In genomic region chr7:82247814-82248433, GRCh38 we compare ENCODE assay signal across 9 cellular contexts.
DNase-seq lines count a peak whose midpoint lies in the region; ATAC-seq, FAIRE-seq and TF ChIP-seq lines count a peak whose summit lies in the region.
"Had no signal": no experiment of that assay in that cellular context is flagged by ENCODE, and none has a peak within 500 bp of the region (broad histone marks: within the 10 kb centered on the region; RNA-seq: fewer than 3 reads in every experiment).

No MANE protein-coding gene starts in this region.

- H2BK120ac ChIP-seq in trophoblast cell (ENCODE audit: insufficient read depth, low read length, poor library complexity), result no peak overlapping the region

- no peak overlapping the region for H3K4me3 ChIP-seq in adrenal gland
- no peak overlapping the region for H3K4me3 ChIP-seq in trophoblast cell (ENCODE audit: low read depth, low read length)

- 65 to 73% (median 70%) methylated on average over 3 of the region's 3 CpGs for WGBS in adrenal gland, 4 donors
- WGBS in trophoblast cell (ENCODE audit: extremely low coverage, insufficient coverage, insufficient read length), result no CpG with 5 or more reads among the region's 3 CpGs

- intact Hi-C loops in adrenal gland (cut with DNase I), result no loop called here

- H3K14ac ChIP-seq in trophoblast cell (ENCODE audit: low read length), result no peak overlapping the region

- DNase-seq in D721Med (ENCODE audit: insufficient read length, low spot score) (no peak), KBM-7 (peak; percentile 2), adrenal gland (no peak), lung microvascular endothelial cell (ENCODE audit: low read depth in 2 of 2) (peak; percentile 31 to 70), GM19238 (ENCODE audit: insufficient read length, low spot score) (no peak), trophoblast cell (no peak), ecto neural progenitor cell (ENCODE audit: low spot score) (no peak)
- DNase-seq: activated CD8-positive, alpha-beta memory T cell treated with anti-CD3 and anti-CD28 coated beads, Interleukin-2, amount 50 U/mL, for 48 hours had no signal

- H2BK5ac ChIP-seq in trophoblast cell (ENCODE audit: low read depth, low read length, poor library complexity), result no peak overlapping the region

- no peak overlapping the region for H3K18ac ChIP-seq in trophoblast cell (ENCODE audit: low read length)

- no peak overlapping the region for H4K91ac ChIP-seq in trophoblast cell (ENCODE audit: low read depth, low read length)

- H3K27ac ChIP-seq in adrenal gland, result no peak overlapping the region
- no peak overlapping the region for H3K27ac ChIP-seq in trophoblast cell (ENCODE audit: low read depth, low read length)

- no peak for FAIRE-seq in D721Med (lab: Jason Lieb, UNC)

- no peaks in the 10 kb centered on the region for H3K79me1 ChIP-seq in trophoblast cell (ENCODE audit: low read length)

- H4K12ac ChIP-seq in trophoblast cell (ENCODE audit: low read depth, low read length), result no peak overlapping the region

- H3K4me2 ChIP-seq in trophoblast cell (ENCODE audit: low read length), result no peak overlapping the region

- H2AK5ac ChIP-seq in trophoblast cell (ENCODE audit: low read length), result no peak overlapping the region

- H2AFZ ChIP-seq in trophoblast cell (ENCODE audit: insufficient read depth, low read length, poor library complexity), result no peak overlapping the region

- in situ Hi-C loops in KBM-7 (cut with MboI; ENCODE audit: low pct_unique_long_range_greater_than_20kb, low sequenced_read_pairs), result loop anchor here (25.0 kb wide), 1 partner anchor 489 kb away; no protein-coding TSS in a partner anchor

- no peak overlapping the region for H3K4ac ChIP-seq in trophoblast cell (ENCODE audit: low read depth, low read length)

- no peak for ATAC-seq in HG03108 (IDR thresholded peaks at IDR 0.05; ENCODE audit: unreplicated experiment)

- H3K4me1 ChIP-seq in adrenal gland (replicated peaks in 1 of 2) (peaks cover 0 to 5% of the 10 kb centered on the region in 2 donors), trophoblast cell (ENCODE audit: control insufficient read depth in 1 of 2, insufficient read depth in 2 of 2, low read length in 2 of 2) (no peaks in the 10 kb centered on the region)

- H3K79me2 ChIP-seq in trophoblast cell (ENCODE audit: control insufficient read depth, insufficient read depth, low read length, poor library complexity), result no peaks in the 10 kb centered on the region

- no peak overlapping the region for H3K9ac ChIP-seq in trophoblast cell (ENCODE audit: low read length)

- H3K9me3 ChIP-seq in adrenal gland (replicated peaks in 1 of 3) (no peaks in the 10 kb centered on the region), trophoblast cell (ENCODE audit: insufficient read depth, low read depth, low read length) (no peaks in the 10 kb centered on the region)

- H2BK12ac ChIP-seq in trophoblast cell (ENCODE audit: low read length), result no peak overlapping the region

- TF ChIP-seq CTCF in D721Med (IDR thresholded peaks at IDR 0.05; ENCODE audit: insufficient read depth, missing control alignments) (peak; percentile 48), adrenal gland (IDR thresholded peaks at IDR 0.05) (peak; percentile 3 to 48 (median 28))

- H4K8ac ChIP-seq in trophoblast cell (ENCODE audit: low read depth, low read length), result no peak overlapping the region

- H3K36me3 ChIP-seq in adrenal gland (replicated peaks in 1 of 2) (no peaks in the 10 kb centered on the region), trophoblast cell (ENCODE audit: control insufficient read depth in 1 of 2, insufficient read depth in 2 of 2, low read length in 2 of 2) (no peaks in the 10 kb centered on the region)

- no peak overlapping the region for H3K23ac ChIP-seq in trophoblast cell (ENCODE audit: low read length)

- no peak for TF ChIP-seq POLR2A in adrenal gland (IDR thresholded peaks at IDR 0.05)

- no peaks in the 10 kb centered on the region for H3K27me3 ChIP-seq in adrenal gland
- no peaks in the 10 kb centered on the region for H3K27me3 ChIP-seq in trophoblast cell (ENCODE audit: insufficient read depth, low read length)

Comparison
In these comparisons a context has a peak if more than half of its experiments do, and no peak if none do; other contexts are left out.
1. DNase-seq: peak in KBM-7 (single experiment) and lung microvascular endothelial cell (2 of 2); none in D721Med (single experiment), adrenal gland (0 of 7), GM19238 (single experiment), trophoblast cell (0 of 2) and ecto neural progenitor cell (single experiment).